Comparison of ENCODE assay signal across 19 cellular contexts in genomic region chr10:33376476-33376875, GRCh38.
"Had no signal": no experiment of that assay in that cellular context is flagged by ENCODE, and none has a peak within 500 bp of the region (broad histone marks: within the 10 kb centered on the region; RNA-seq: fewer than 3 reads in every experiment).

No MANE protein-coding gene starts in this region.

- DNase-seq: activated CD4-positive, alpha-beta memory T cell treated with anti-CD3 and anti-CD28 coated beads for 36 hours; activated CD4-positive, CD25-positive, alpha-beta regulatory T cell treated with anti-CD3 and anti-CD28 coated beads, Interleukin-2, amount 50 U/mL, for 72 hours; activated naive CD8-positive, alpha-beta T cell treated with anti-CD3 and anti-CD28 coated beads, Interleukin-2, amount 10 ng/mL, durations not matched to agents 7 days and 5 days; activated T-cell treated with anti-CD3 and anti-CD28 coated beads, Interleukin-2, amount 50 U/mL, for 48 hours; central memory CD4-positive, alpha-beta T cell; effector memory CD8-positive, alpha-beta T cell; head of caudate nucleus; nephron progenitor cell; psoas muscle; right lobe of liver; stimulated activated CD4-positive, alpha-beta T cell treated with anti-CD3 and anti-CD28 coated beads, Interleukin-12 subunit alpha, Interleukin-12 subunit beta, amount 100 ng/mL, for 4 hours; stimulated activated CD4-positive, alpha-beta T cell treated with anti-CD3 and anti-CD28 coated beads, Interleukin-2, amount 100 ng/mL, for 48 hours; stimulated activated CD8-positive, alpha-beta memory T cell treated with anti-CD3 and anti-CD28 coated beads, Interleukin-4, amount 100 ng/mL, for 48 hours; stimulated activated naive CD8-positive, alpha-beta T cell treated with anti-CD3 and anti-CD28 coated beads, Interleukin-15, Interleukin-2, amounts not matched to agents 100 U/mL and 50 U/mL, for 24 hours; SW 1271; testis; upper lobe of right lung had no signal

- H3K27me3 ChIP-seq: right lobe of liver, testis, upper lobe of right lung had no signal

- H3K4me1 Mint-ChIP-seq: activated naive CD8-positive, alpha-beta T cell treated with anti-CD3 and anti-CD28 coated beads, Interleukin-2, amount 10 ng/mL, durations not matched to agents 7 days and 5 days had no signal

- H3K4me1 ChIP-seq: psoas muscle, right lobe of liver, upper lobe of right lung had no signal

- ATAC-seq: effector memory CD8-positive, alpha-beta T cell; left lobe of liver; psoas muscle; right lobe of liver; upper lobe of right lung had no signal

- H3K4me3 Mint-ChIP-seq: activated CD4-positive, alpha-beta memory T cell treated with anti-CD3 and anti-CD28 coated beads for 36 hours; activated naive CD8-positive, alpha-beta T cell treated with anti-CD3 and anti-CD28 coated beads, Interleukin-2, amount 10 ng/mL, durations not matched to agents 7 days and 5 days; dendritic cell treated with granulocyte-macrophage colony-stimulating factor and Interleukin-4, amounts not matched to agents 40 ng/mL and 50 ng/mL, for 4 days; effector memory CD8-positive, alpha-beta T cell; nephron progenitor cell had no signal

- H3K9me3 ChIP-seq: psoas muscle, right lobe of liver, testis, upper lobe of right lung had no signal

- H3K36me3 ChIP-seq: right lobe of liver, upper lobe of right lung had no signal

- H3K9me3 Mint-ChIP-seq: activated CD4-positive, alpha-beta memory T cell treated with anti-CD3 and anti-CD28 coated beads for 36 hours; dendritic cell treated with granulocyte-macrophage colony-stimulating factor and Interleukin-4, amounts not matched to agents 40 ng/mL and 50 ng/mL, for 4 days; effector memory CD8-positive, alpha-beta T cell had no signal

- H3K4me3 ChIP-seq: psoas muscle, right lobe of liver, testis, upper lobe of right lung had no signal

- H3K36me3 Mint-ChIP-seq: activated CD4-positive, alpha-beta memory T cell treated with anti-CD3 and anti-CD28 coated beads for 36 hours; activated naive CD8-positive, alpha-beta T cell treated with anti-CD3 and anti-CD28 coated beads, Interleukin-2, amount 10 ng/mL, durations not matched to agents 7 days and 5 days had no signal

- H3K27ac ChIP-seq: psoas muscle, right lobe of liver, testis, upper lobe of right lung had no signal

- H3K27ac Mint-ChIP-seq: activated CD4-positive, alpha-beta memory T cell treated with anti-CD3 and anti-CD28 coated beads for 36 hours; activated naive CD8-positive, alpha-beta T cell treated with anti-CD3 and anti-CD28 coated beads, Interleukin-2, amount 10 ng/mL, durations not matched to agents 7 days and 5 days; dendritic cell treated with granulocyte-macrophage colony-stimulating factor and Interleukin-4, amounts not matched to agents 40 ng/mL and 50 ng/mL, for 4 days; effector memory CD8-positive, alpha-beta T cell had no signal
